ENCODE assay signal across 8 cellular contexts in the genomic region with DNA sequence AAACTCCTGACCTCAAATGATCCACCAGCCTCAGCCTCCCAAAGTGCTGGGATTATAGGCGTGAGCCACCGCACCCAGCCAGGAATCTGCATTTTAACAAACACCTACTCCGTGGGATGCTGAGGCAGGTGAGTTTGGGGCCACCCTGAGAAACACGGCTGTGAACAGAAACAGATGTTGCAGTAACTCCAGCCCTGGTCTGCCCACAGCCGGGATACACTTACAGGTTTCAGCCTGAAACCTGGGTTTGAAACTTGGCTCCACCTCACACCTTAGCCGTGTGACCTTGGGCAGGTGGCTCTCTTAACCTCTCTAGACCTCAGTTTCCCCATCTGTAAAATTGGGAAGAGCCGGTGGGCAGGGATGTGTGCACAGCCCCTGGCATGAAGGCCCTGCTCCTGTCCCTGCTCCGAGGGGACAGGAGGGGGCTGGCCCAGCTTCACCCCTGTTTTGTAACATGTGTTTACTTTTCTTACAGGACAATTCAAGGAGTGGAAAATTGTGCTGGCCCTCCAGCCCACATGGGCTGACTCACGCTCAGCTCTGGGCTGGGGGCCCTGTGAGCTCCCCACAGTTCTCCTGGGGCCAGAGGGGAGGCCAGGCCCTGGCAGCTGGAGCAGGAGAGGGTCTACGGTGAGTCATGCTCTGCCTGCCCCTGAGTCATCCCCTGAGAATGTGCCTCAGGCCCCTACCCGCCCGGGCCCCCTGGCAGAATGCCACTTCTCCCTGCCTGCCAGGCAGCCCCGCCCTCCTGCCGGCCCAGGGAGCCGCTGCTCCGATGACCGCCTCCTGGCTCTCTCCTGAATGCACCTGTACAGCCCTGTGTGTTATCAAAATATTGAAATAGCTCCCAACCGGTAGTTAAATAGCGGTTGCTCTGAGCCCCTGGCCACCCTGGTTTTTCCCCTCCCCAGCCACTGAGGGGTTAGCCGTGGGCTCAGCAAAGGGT. TPM values are rescaled to one million over a fixed set of nuclear protein-coding genes. Genes with fewer than 3 reads are reported as not detected.
DNase-seq lines count a peak whose midpoint lies in the region; ATAC-seq and TF ChIP-seq lines count a peak whose summit lies in the region.

No MANE protein-coding gene starts in this region.

- CTCF ChIA-PET in GM10248 (lab: Yijun Ruan, JAX), result interaction anchor here (0.9 kb wide), 1 partner anchor 12 kb away, joined by 3 read pairs; no protein-coding TSS in a partner anchor

- H3K36me3 ChIP-seq in parathyroid adenoma (ENCODE audit: control insufficient read depth, insufficient read depth, low read length), result no peaks in the 10 kb centered on the region

- DNase-seq in CD1c-positive myeloid dendritic cell (ENCODE audit: extremely low spot score) (peak; percentile 34), LHCN-M2 (ENCODE audit: low read depth) (peak; percentile 99), SK-MEL-5 (ENCODE audit: low read depth, low spot score) (peak; percentile 59), foreskin melanocyte (peak; percentile 65), GM10248 (ENCODE audit: extremely low spot score) (no peak)

- no peaks in the 10 kb centered on the region for H3K79me2 ChIP-seq in parathyroid adenoma

- H3K4me2 ChIP-seq in parathyroid adenoma (ENCODE audit: low read length), result peak overlapping the region; percentile 23

- TF ChIP-seq CTCF in parathyroid adenoma (IDR thresholded peaks at IDR 0.05) (no peak), GM10248 (IDR thresholded peaks at IDR 0.05; ENCODE audit: control extremely low read depth, extremely low read depth, low read depth, missing control alignments) (no peak)

- H3K4me3 ChIP-seq in parathyroid adenoma (ENCODE audit: low read depth, low read length), result no peak overlapping the region

- peak overlapping the region; percentile 81 for H2AFZ ChIP-seq in parathyroid adenoma

- peak overlapping the region; percentile 71 for H3K27ac ChIP-seq in parathyroid adenoma

- ATAC-seq in HG02610 (IDR thresholded peaks at IDR 0.05; ENCODE audit: unreplicated experiment), result no peak
- ATAC-seq in HG02938 (IDR thresholded peaks at IDR 0.05; ENCODE audit: unreplicated experiment), result no peak

- in situ Hi-C loops in SK-MEL-5 (cut with HindIII; ENCODE audit: low pct_unique_long_range_greater_than_20kb, low sequenced_read_pairs), result no loop called here

- POLR2A ChIA-PET in GM10248 (lab: Yijun Ruan, JAX), result no interaction called here

- H3K9ac ChIP-seq in parathyroid adenoma, result no peak overlapping the region

- H3K9me3 ChIP-seq in parathyroid adenoma (ENCODE audit: control insufficient read depth, low read length), result no peaks in the 10 kb centered on the region

- H3K27me3 ChIP-seq in parathyroid adenoma (ENCODE audit: control insufficient read depth, insufficient read depth, low read length), result no peaks in the 10 kb centered on the region

- H3K4me1 ChIP-seq in parathyroid adenoma, result peaks cover 20% of the 10 kb centered on the region

RNA-seq across cellular contexts. Expression of a gene that starts 7.7 kb away (rescaled TPM):
- 0.13 and 0.86 TPM in 2 replicates for total RNA-seq in LHCN-M2 (2014; rRNA removed)
- polyA plus RNA-seq in LHCN-M2 (2012), result 0.58 TPM
- total RNA-seq in SK-MEL-5 (2014; rRNA removed; shearing (Covaris generic)), result 0.03 and 0.11 TPM in 2 replicates
- 0.04 TPM in 1 of 2 replicates, not detected in the other for polyA plus RNA-seq in SK-MEL-5 (2015; cell fraction: cytosol; rRNA removed)
- not detected in 2 replicates for polyA plus RNA-seq in SK-MEL-5 (2015; cell fraction: nucleus; rRNA removed)

RNA-seq across cellular contexts. Expression of a gene that starts 13.5 kb away (rescaled TPM):
- total RNA-seq in LHCN-M2 (2014; rRNA removed), result not detected in 2 replicates
- polyA plus RNA-seq in LHCN-M2 (2012), result 0.01 TPM
- total RNA-seq in SK-MEL-5 (2014; rRNA removed; shearing (Covaris generic)), result 0.21 and 0.24 TPM in 2 replicates
- 0.14 and 0.25 TPM in 2 replicates for polyA plus RNA-seq in SK-MEL-5 (2015; cell fraction: cytosol; rRNA removed)
- polyA plus RNA-seq in SK-MEL-5 (2015; cell fraction: nucleus; rRNA removed), result 0.07 and 0.09 TPM in 2 replicates
